27 cellular contexts compared by ENCODE assay signal in genomic region chr1:168599636-168600035, GRCh38. TPM values are rescaled to one million over a fixed set of nuclear protein-coding genes. Genes with fewer than 3 reads are reported as not detected.
"Had no signal": no experiment of that assay in that cellular context is flagged by ENCODE, and none has a peak within 500 bp of the region (broad histone marks: within the 10 kb centered on the region; RNA-seq: fewer than 3 reads in every experiment).

No MANE protein-coding gene starts in this region.

- FAIRE-seq: astrocyte had no signal

- H3K4me1 Mint-ChIP-seq: activated B cell treated with CpG ODN at 0.5 μM for 24 hours; activated T-helper 17 cell treated with anti-CD3 and anti-CD28 coated beads, Interleukin-2, amount 50 U/mL, for 72 hours had no signal

- H3K36me3 ChIP-seq: SJSA1 had no signal

- H3K9me3 ChIP-seq: SJSA1 had no signal

- H3K36me3 Mint-ChIP-seq: activated naive CD8-positive, alpha-beta T cell; brain had no signal

- H3K4me1 ChIP-seq: SJSA1 had no signal

- H3K9me3 Mint-ChIP-seq: activated B cell treated with CpG ODN at 0.5 μM for 24 hours; activated CD4-positive, alpha-beta T cell treated with anti-CD3 and anti-CD28 coated beads, Interleukin-2, amount 10 ng/mL, durations not matched to agents 24 days and 14 days; activated naive CD4-positive, alpha-beta T cell treated with anti-CD3 and anti-CD28 coated beads for 36 hours; activated T-helper 17 cell treated with anti-CD3 and anti-CD28 coated beads, Interleukin-2, amount 50 U/mL, for 72 hours; T-helper 1 cell treated with Interleukin-12 subunit alpha and Interleukin-12 subunit beta and Interleukin-4 antibody, amounts not matched to agents 30 μg/mL and 1 μg/mL, for 36 hours had no signal

- H3K4me3 Mint-ChIP-seq: activated B cell treated with CpG ODN at 0.5 μM for 24 hours; activated CD4-positive, alpha-beta T cell treated with anti-CD3 and anti-CD28 coated beads, Interleukin-2, amount 10 ng/mL, durations not matched to agents 24 days and 14 days; activated naive CD4-positive, alpha-beta T cell treated with anti-CD3 and anti-CD28 coated beads for 36 hours; activated naive CD8-positive, alpha-beta T cell; activated T-helper 17 cell treated with anti-CD3 and anti-CD28 coated beads, Interleukin-2, amount 50 U/mL, for 72 hours; brain; T-helper 1 cell treated with Interleukin-12 subunit alpha and Interleukin-12 subunit beta and Interleukin-4 antibody, amounts not matched to agents 30 μg/mL and 1 μg/mL, for 36 hours had no signal

- H3K27me3 ChIP-seq: SJSA1 had no signal

- DNase-seq: activated B cell treated with CpG ODN at 0.5 μM for 24 hours; activated CD4-positive, alpha-beta T cell treated with anti-CD3 and anti-CD28 coated beads for 1 hour; activated CD4-positive, alpha-beta T cell treated with anti-CD3 and anti-CD28 coated beads, Interleukin-2, amount 10 ng/mL, durations not matched to agents 24 days and 14 days; activated CD4-positive, alpha-beta T cell treated with anti-CD3 and anti-CD28 coated beads, Interleukin-2, amount 50 U/mL, for 48 hours; activated gamma-delta T cell; activated naive CD4-positive, alpha-beta T cell treated with anti-CD3 and anti-CD28 coated beads for 36 hours; activated T-cell treated with anti-CD3 and anti-CD28 coated beads, Interleukin-2, amount 50 U/mL, for 48 hours; amygdala; Kasumi-1; KBM-7; NCI-H1105 treated with DMSO at 0.1 percent for 48 hours; NCI-H1436 treated with DMSO at 0.1 percent for 48 hours; NCI-H187; NCI-H2081; NCI-H510A treated with DMSO at 0.1 percent for 48 hours; NCI-H69; NK-92 treated with Interleukin-12 subunit alpha and Interleukin-12 subunit beta, amount 100 ng/mL, for 24 hours; OCI-M1; RPMI8226; SHP77 had no signal

- H3K27ac Mint-ChIP-seq: activated B cell treated with CpG ODN at 0.5 μM for 24 hours; activated CD4-positive, alpha-beta T cell treated with anti-CD3 and anti-CD28 coated beads, Interleukin-2, amount 10 ng/mL, durations not matched to agents 24 days and 14 days; activated naive CD4-positive, alpha-beta T cell treated with anti-CD3 and anti-CD28 coated beads for 36 hours; activated naive CD8-positive, alpha-beta T cell; activated T-helper 17 cell treated with anti-CD3 and anti-CD28 coated beads, Interleukin-2, amount 50 U/mL, for 72 hours; brain; T-helper 1 cell treated with Interleukin-12 subunit alpha and Interleukin-12 subunit beta and Interleukin-4 antibody, amounts not matched to agents 30 μg/mL and 1 μg/mL, for 36 hours had no signal

- H3K27me3 Mint-ChIP-seq: activated T-helper 17 cell treated with anti-CD3 and anti-CD28 coated beads, Interleukin-2, amount 50 U/mL, for 72 hours had no signal

- ATAC-seq: activated T-helper 17 cell treated with anti-CD3 and anti-CD28 coated beads, Interleukin-2, amount 50 U/mL, for 72 hours; Panc1 had no signal

- H3K4me3 ChIP-seq: SJSA1 had no signal

- H3K27ac ChIP-seq: SJSA1 had no signal

RNA-seq across cellular contexts. Expression of gene XCL1, which starts 23.2 kb away (rescaled TPM):
- total RNA-seq: activated B cell treated with CpG ODN at 0.5 μM for 24 hours; activated naive CD4-positive, alpha-beta T cell treated with anti-CD3 and anti-CD28 coated beads for 36 hours; astrocyte; SJSA1 had no signal

RNA-seq across cellular contexts. Expression of gene XCL2, which starts 55.8 kb away (rescaled TPM):
- total RNA-seq: activated B cell treated with CpG ODN at 0.5 μM for 24 hours; activated naive CD4-positive, alpha-beta T cell treated with anti-CD3 and anti-CD28 coated beads for 36 hours; activated T-helper 17 cell treated with anti-CD3 and anti-CD28 coated beads, Interleukin-2, amount 50 U/mL, for 72 hours; astrocyte; SJSA1 had no signal
